Comparison of ENCODE assay signal across 1 cellular context in genomic region chr9:137034039-137034708, GRCh38.
TF ChIP-seq lines count a peak whose summit lies in the region.

No MANE protein-coding gene starts in this region.

TF ChIP-seq in A549, 52 proteins besides CTCF, POLR2A, EP300 and RAD21:
- TF ChIP-seq HMGXB4 (CRISPR knock-in tag; IDR thresholded peaks at IDR 0.05; ENCODE audit: borderline replicate concordance): no peak
- TF ChIP-seq POLR2AphosphoS2 (conservative IDR thresholded peaks at IDR 0.05; ENCODE audit: low read length): no peak
- TF ChIP-seq ZC3H11A (IDR thresholded peaks at IDR 0.05): no peak
- TF ChIP-seq NFE2L2 (conservative IDR thresholded peaks at IDR 0.05; ENCODE audit: low read length): no peak
- no peak for TF ChIP-seq FOSB (CRISPR knock-in tag; IDR thresholded peaks at IDR 0.05)
- TF ChIP-seq BCL3 (IDR thresholded peaks at IDR 0.05): no peak
- TF ChIP-seq MYC (IDR thresholded peaks at IDR 0.05; ENCODE audit: borderline replicate concordance, low read length): no peak
- no peak for TF ChIP-seq RFX5 (IDR thresholded peaks at IDR 0.05)
- no peak for TF ChIP-seq FOSL2 (IDR thresholded peaks at IDR 0.05)
- no peak for TF ChIP-seq FOSL2 (CRISPR knock-in tag; IDR thresholded peaks at IDR 0.05)
- no peak for TF ChIP-seq ZSCAN20 (CRISPR knock-in tag; IDR thresholded peaks at IDR 0.05)
- TF ChIP-seq HEYL (CRISPR knock-in tag; IDR thresholded peaks at IDR 0.05): no peak
- TF ChIP-seq PBX3 (IDR thresholded peaks at IDR 0.05): no peak
- no peak for TF ChIP-seq HDAC2 (IDR thresholded peaks at IDR 0.05)
- no peak for TF ChIP-seq MAZ (IDR thresholded peaks at IDR 0.05; ENCODE audit: borderline replicate concordance, low read depth, low read length)
- TF ChIP-seq SMC3 (IDR thresholded peaks at IDR 0.05): no peak
- no peak for TF ChIP-seq BHLHE40 (IDR thresholded peaks at IDR 0.05; ENCODE audit: low read depth, low read length)
- no peak for TF ChIP-seq ESRRA (IDR thresholded peaks at IDR 0.05; ENCODE audit: borderline replicate concordance, low read length)
TF ChIP-seq in A549: peak in this region for 0.
